In the genomic region with DNA sequence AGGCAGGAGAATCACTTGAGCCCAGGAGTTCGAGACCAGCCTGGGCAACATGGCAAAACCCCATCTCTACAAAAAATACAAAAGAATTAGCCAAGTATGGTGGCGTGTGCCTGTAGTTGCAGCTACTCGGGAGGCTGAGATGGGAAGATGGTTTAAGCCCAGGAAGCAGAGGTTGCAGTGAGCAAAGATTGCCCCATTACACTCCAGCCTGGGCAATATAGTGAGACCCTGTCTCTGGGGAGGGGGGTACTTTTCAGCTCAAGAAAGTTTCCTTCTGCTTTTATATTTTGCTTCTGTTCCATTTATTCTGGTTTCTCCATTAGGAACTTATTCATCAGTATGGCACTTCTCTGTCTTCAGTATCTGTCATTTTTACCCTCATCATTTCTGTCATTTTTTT, we compare ENCODE assay signal across 20 cellular contexts.
"Had no signal": no experiment of that assay in that cellular context is flagged by ENCODE, and none has a peak within 500 bp of the region (broad histone marks: within the 10 kb centered on the region; RNA-seq: fewer than 3 reads in every experiment).

No MANE protein-coding gene starts in this region.

- H3K27ac ChIP-seq: hepatocyte, psoas muscle, vagina had no signal

- H3K9me3 Mint-ChIP-seq: central memory CD8-positive, alpha-beta T cell had no signal

- H3K4me1 ChIP-seq: vagina had no signal

- H3K4me3 Mint-ChIP-seq: activated CD8-positive, alpha-beta memory T cell treated with anti-CD3 and anti-CD28 coated beads, Interleukin-2, amount 10 ng/mL, durations not matched to agents 7 days and 5 days; activated naive CD8-positive, alpha-beta T cell treated with anti-CD3 and anti-CD28 coated beads, Interleukin-2, amount 10 ng/mL, durations not matched to agents 7 days and 5 days; brain; central memory CD8-positive, alpha-beta T cell; neural crest cell had no signal

- H3K27me3 ChIP-seq: esophagus muscularis mucosa, hepatocyte, spleen, transverse colon, vagina had no signal

- H3K9me3 ChIP-seq: esophagus muscularis mucosa, psoas muscle, spleen, transverse colon, vagina had no signal

- ATAC-seq: activated CD8-positive, alpha-beta memory T cell treated with anti-CD3 and anti-CD28 coated beads, Interleukin-2, amount 10 ng/mL, durations not matched to agents 7 days and 5 days; left ventricle myocardium superior; psoas muscle; sciatic nerve had no signal

- H3K27me3 Mint-ChIP-seq: activated CD8-positive, alpha-beta memory T cell treated with anti-CD3 and anti-CD28 coated beads, Interleukin-2, amount 10 ng/mL, durations not matched to agents 7 days and 5 days; activated naive CD8-positive, alpha-beta T cell treated with anti-CD3 and anti-CD28 coated beads, Interleukin-2, amount 10 ng/mL, durations not matched to agents 7 days and 5 days; brain; central memory CD8-positive, alpha-beta T cell had no signal

- H3K4me2 ChIP-seq: hepatocyte had no signal

- H3K27ac Mint-ChIP-seq: activated CD8-positive, alpha-beta memory T cell treated with anti-CD3 and anti-CD28 coated beads, Interleukin-2, amount 10 ng/mL, durations not matched to agents 7 days and 5 days; activated naive CD8-positive, alpha-beta T cell treated with anti-CD3 and anti-CD28 coated beads, Interleukin-2, amount 10 ng/mL, durations not matched to agents 7 days and 5 days had no signal

- FAIRE-seq: TTC549 had no signal

- H2AFZ ChIP-seq: hepatocyte had no signal

- DNase-seq: activated CD8-positive, alpha-beta memory T cell treated with anti-CD3 and anti-CD28 coated beads, Interleukin-2, amount 10 ng/mL, durations not matched to agents 7 days and 5 days; activated effector memory CD4-positive, alpha-beta T cell treated with Interleukin-2 at 50 U/mL for 16 hours; activated naive CD8-positive, alpha-beta T cell treated with anti-CD3 and anti-CD28 coated beads, Interleukin-2, amount 10 ng/mL, durations not matched to agents 7 days and 5 days; activated T-cell treated with anti-CD3 and anti-CD28 coated beads, Interleukin-2, amount 50 U/mL, for 1 hour; left ventricle myocardium superior; mesenchymal stem cell; psoas muscle; spleen; stimulated activated CD4-positive, alpha-beta T cell treated with anti-CD3 and anti-CD28 coated beads, Interleukin-1b, Interleukin-23, amount 100 ng/mL, for 48 hours; T-helper 2 cell; transverse colon had no signal

- H3K36me3 ChIP-seq: esophagus muscularis mucosa, spleen, transverse colon, vagina had no signal

- H3K4me3 ChIP-seq: coronary artery, esophagus muscularis mucosa, hepatocyte, psoas muscle, spleen, transverse colon, vagina had no signal
